16 cellular contexts compared by ENCODE assay signal in genomic region chr3:98952404-98952803, GRCh38. TPM values are rescaled to one million over a fixed set of nuclear protein-coding genes. Genes with fewer than 3 reads are reported as not detected.
DNase-seq lines count a peak whose midpoint lies in the region; ATAC-seq and TF ChIP-seq lines count a peak whose summit lies in the region.
"Had no signal": no experiment of that assay in that cellular context is flagged by ENCODE, and none has a peak within 500 bp of the region (broad histone marks: within the 10 kb centered on the region; RNA-seq: fewer than 3 reads in every experiment).

No MANE protein-coding gene starts in this region.

- no peaks in the 10 kb centered on the region for H4K20me1 ChIP-seq in neural progenitor cell (ENCODE audit: low read depth)

- no peaks in the 10 kb centered on the region for H3K36me3 ChIP-seq in SK-N-MC (ENCODE audit: insufficient read depth, low read length)
- H3K36me3 ChIP-seq in neural progenitor cell, result no peaks in the 10 kb centered on the region

- TF ChIP-seq EP300 in Ishikawa (IDR thresholded peaks at IDR 0.05; ENCODE audit: borderline replicate concordance), result peak; percentile 36; the same call in 1 of the 2 replicates

- DNase-seq in ELF-1 (ENCODE audit: low read depth, low spot score), result peak; percentile 13
- DNase-seq in SK-N-MC (ENCODE audit: low read depth, low spot score), result no peak
- DNase-seq in neural progenitor cell (ENCODE audit: low spot score), result no peak
- DNase-seq in NCI-H187 (lab: John Stamatoyannopoulos, UW), result no peak
- no peak for DNase-seq in Right ventricle myocardium inferior (ENCODE audit: missing footprints)
- DNase-seq: CD8-positive, alpha-beta T cell; NCI-H2029 treated with DMSO at 0.1 percent for 48 hours; NCI-H2227 treated with DMSO at 0.1 percent for 48 hours; NCI-H69; SHP77 treated with DMSO at 0.1 percent for 48 hours; SW 1271 had no signal

- no peak overlapping the region for H3K4me2 ChIP-seq in neural progenitor cell
- H3K4me2 ChIP-seq: KMS-11 had no signal

- no peaks in the 10 kb centered on the region for H3K79me2 ChIP-seq in neural progenitor cell (ENCODE audit: low read depth)

- no peaks in the 10 kb centered on the region for H3K9me3 ChIP-seq in SK-N-MC (ENCODE audit: low read depth, low read length)
- no peaks in the 10 kb centered on the region for H3K9me3 ChIP-seq in neural progenitor cell (ENCODE audit: low read depth)

- no peaks in the 10 kb centered on the region for H3K27me3 Mint-ChIP-seq in neural progenitor cell (ENCODE audit: insufficient read depth, low read depth)

- peak overlapping the region; percentile 69 for H3K27ac Mint-ChIP-seq in neural progenitor cell
- H3K27ac Mint-ChIP-seq: CD8-positive, alpha-beta T cell; T-helper 2 cell treated with Interferon-gamma antibody and Interleukin-4, amounts not matched to agents 5 μg/mL and 100 μg/mL, for 36 hours had no signal

- H3K4me1 ChIP-seq in neural progenitor cell, result no peaks in the 10 kb centered on the region

- H3F3A ChIP-seq in neural progenitor cell (ENCODE audit: low read depth), result no peaks in the 10 kb centered on the region

- no peaks in the 10 kb centered on the region for H3K36me3 Mint-ChIP-seq in neural progenitor cell
- H3K36me3 Mint-ChIP-seq: CD8-positive, alpha-beta T cell had no signal

- peaks cover 10% of the 10 kb centered on the region for H3K4me1 Mint-ChIP-seq in neural progenitor cell

- ATAC-seq in GM21526 (IDR thresholded peaks at IDR 0.05; ENCODE audit: low FRiP score, unreplicated experiment) (no peak), Right ventricle myocardium inferior (no peak)
- ATAC-seq: CD8-positive, alpha-beta T cell had no signal

- TF ChIP-seq RAD21 in Ishikawa (IDR thresholded peaks at IDR 0.05; ENCODE audit: low read depth), result no peak

- peak overlapping the region; percentile 65; the same call in 1 of the 2 replicates for H3K27ac ChIP-seq in SK-N-MC
- H3K27ac ChIP-seq in neural progenitor cell, result no peak overlapping the region
- H3K27ac ChIP-seq: HL-60, KMS-11 had no signal

- TF ChIP-seq CTCF in neural progenitor cell (IDR thresholded peaks at IDR 0.05), result no peak

- H3K9ac ChIP-seq in SK-N-MC (ENCODE audit: insufficient read length) (no peak overlapping the region), neural progenitor cell (no peak overlapping the region)
- H3K9ac ChIP-seq: KMS-11 had no signal

- H3K9me3 Mint-ChIP-seq in neural progenitor cell, result peaks cover 5% of the 10 kb centered on the region
- H3K9me3 Mint-ChIP-seq: CD8-positive, alpha-beta T cell; T-helper 2 cell treated with Interferon-gamma antibody and Interleukin-4, amounts not matched to agents 5 μg/mL and 100 μg/mL, for 36 hours had no signal

- no peak overlapping the region for H3K4me3 Mint-ChIP-seq in neural progenitor cell
- H3K4me3 Mint-ChIP-seq: CD8-positive, alpha-beta T cell; T-helper 2 cell treated with Interferon-gamma antibody and Interleukin-4, amounts not matched to agents 5 μg/mL and 100 μg/mL, for 36 hours had no signal

- H3K4me3 ChIP-seq in SK-N-MC (peak overlapping the region; percentile 57), neural progenitor cell (no peak overlapping the region)

- H3K27me3 ChIP-seq in neural progenitor cell, result no peaks in the 10 kb centered on the region

- intact Hi-C loops in Right ventricle myocardium inferior (cut with DNase I), result no loop called here

- H2AFZ ChIP-seq in neural progenitor cell (replicated peaks), result peak overlapping the region; percentile 17

TF ChIP-seq in Ishikawa, 13 proteins besides CTCF, POLR2A, EP300 and RAD21:
- TF ChIP-seq TCF12 (IDR thresholded peaks at IDR 0.05; ENCODE audit: low read depth) (peak; percentile 54), TAF1 (IDR thresholded peaks at IDR 0.05; ENCODE audit: low read depth) (no peak), FOXM1 (IDR thresholded peaks at IDR 0.05; ENCODE audit: borderline replicate concordance, low read depth) (no peak), EGR1 (IDR thresholded peaks at IDR 0.05) (no peak), CREB1 (IDR thresholded peaks at IDR 0.05; ENCODE audit: low read depth) (no peak), NFIC (IDR thresholded peaks at IDR 0.05) (peak; percentile 55), TEAD4 (IDR thresholded peaks at IDR 0.05) (0 out of 2 replicates have a peak, but pooled peaks have one; percentile 22)

RNA-seq across cellular contexts. Expression of gene DCBLD2, which starts 50.9 kb away (rescaled TPM):
- total RNA-seq in neural progenitor cell (ENCODE audit: low replicate concordance) (85.8 and 145 TPM in 2 replicates), Right ventricle myocardium inferior (34.7 TPM)
